8 cellular contexts compared by ENCODE assay signal in genomic region chr2:126634273-126634861, GRCh38. TPM values are rescaled to one million over a fixed set of nuclear protein-coding genes. Genes with fewer than 3 reads are reported as not detected.
A peak's percentile ranks its signal among the peaks of the same experiment; 100 is the strongest.
DNase-seq lines count a peak whose midpoint lies in the region; ATAC-seq, FAIRE-seq and TF ChIP-seq lines count a peak whose summit lies in the region.

No MANE protein-coding gene starts in this region.

- no peak overlapping the region for H3K4me3 ChIP-seq in GM06990 (replicated peaks; ENCODE audit: low read depth, low read length)
- no peak overlapping the region for H3K4me3 ChIP-seq in HepG2 (replicated peaks in 1 of 3; ENCODE audit: insufficient read depth in 1 of 3, low read depth in 2 of 3, low read length in 3 of 3)
- no peak overlapping the region for H3K4me3 ChIP-seq in suprapubic skin

- POLR2A ChIA-PET in HepG2 (lab: Yijun Ruan, JAX) = no interaction called here

- no peak for TF ChIP-seq EP300 in HepG2 (IDR thresholded peaks at IDR 0.05; ENCODE audit: low read depth in 2 of 2, low read length in 2 of 2)
- TF ChIP-seq EP300 in HepG2 (CRISPR knock-in tag; IDR thresholded peaks at IDR 0.05; ENCODE audit: borderline replicate concordance) = no peak
- no peak for TF ChIP-seq EP300 in suprapubic skin (IDR thresholded peaks at IDR 0.05)

- H3K27ac Mint-ChIP-seq in activated T-cell treated with anti-CD3 and anti-CD28 coated beads, Interleukin-2, amount 50 U/mL, for 24 hours = no peak overlapping the region

- H3K27ac ChIP-seq in HepG2 (ENCODE audit: extremely low read length, insufficient read depth, low read length) (no peak overlapping the region), suprapubic skin (no peak overlapping the region)

- no peaks in the 10 kb centered on the region for H3K79me2 ChIP-seq in HepG2 (ENCODE audit: insufficient read depth, low read length)

- in situ Hi-C loops in HepG2 (cut with HindIII; ENCODE audit: extremely low pct_ligation_motif_present, low pct_unique_long_range_greater_than_20kb) = loop anchor here (25.0 kb wide), 1 partner anchor 397 kb away; no protein-coding TSS in a partner anchor

- H2AFZ ChIP-seq in HepG2 (ENCODE audit: low read length) = no peak overlapping the region

- CTCF ChIA-PET in HepG2 (lab: Yijun Ruan, JAX; ENCODE audit: low intra/inter-chr PET ratio, low total read pairs) = interaction anchor here (1.1 to 1.6 kb wide), 2 partner anchors 389 to 889 kb away, joined by 3 to 5 read pairs; no protein-coding TSS in a partner anchor

- H3K36me3 ChIP-seq in GM06990 (ENCODE audit: control insufficient read depth, insufficient read depth, low read length) = no peaks in the 10 kb centered on the region
- no peaks in the 10 kb centered on the region for H3K36me3 ChIP-seq in HepG2 (replicated peaks in 1 of 2; ENCODE audit: control insufficient read depth in 1 of 2, insufficient read depth in 2 of 2, low read length in 2 of 2)
- no peaks in the 10 kb centered on the region for H3K36me3 ChIP-seq in suprapubic skin

- intact Hi-C loops in HepG2 (cut with micrococcal nuclease; ENCODE audit: unreplicated experiment) = loop anchor here (5.0 kb wide), 1 partner anchor 107 kb away; no protein-coding TSS in a partner anchor

- H3K4me3 Mint-ChIP-seq in activated T-cell treated with anti-CD3 and anti-CD28 coated beads, Interleukin-2, amount 50 U/mL, for 24 hours = no peak overlapping the region

- DNase-seq in GM06990 (ENCODE audit: extremely low read depth, insufficient read length) = no peak
- peak; percentile 46 for DNase-seq in activated T-cell treated with anti-CD3 and anti-CD28 coated beads, Interleukin-2, amount 50 U/mL, for 24 hours
- no peak for DNase-seq in HepG2 (ENCODE audit: low spot score)
- DNase-seq in cerebellum (ENCODE audit: low spot score) = no peak
- DNase-seq in suprapubic skin (ENCODE audit: low spot score in 2 of 2) = no peak
- no peak for DNase-seq in Ammon's horn (ENCODE audit: low spot score)

- TF ChIP-seq POLR2A in HepG2 (IDR thresholded peaks at IDR 0.05; ENCODE audit: insufficient read depth in 1 of 2, low read depth in 2 of 2, low read length in 2 of 2) (no peak), suprapubic skin (IDR thresholded peaks at IDR 0.05) (no peak)

- no TSS peak for BruUV-seq in HepG2 (replicated peaks; lab: Mats Ljungman, UMichigan)

- peak; percentile 75 for FAIRE-seq in HepG2 (lab: Jason Lieb, UNC)

- no peaks in the 10 kb centered on the region for H3K4me1 ChIP-seq in HepG2 (ENCODE audit: insufficient read depth, low read length)
- no peaks in the 10 kb centered on the region for H3K4me1 ChIP-seq in suprapubic skin

- peak; percentile 51 for ATAC-seq in HG03045 (IDR thresholded peaks at IDR 0.05; ENCODE audit: unreplicated experiment)
- peak; percentile 60 for ATAC-seq in HepG2
- no peak for ATAC-seq in GM19467 (IDR thresholded peaks at IDR 0.05; ENCODE audit: unreplicated experiment)

- H4K20me1 ChIP-seq in HepG2 (ENCODE audit: insufficient read depth, low read length) = no peaks in the 10 kb centered on the region

- H3K27me3 ChIP-seq in GM06990 (replicated peaks; ENCODE audit: control insufficient read depth, insufficient read depth, low read length) (no peaks in the 10 kb centered on the region), HepG2 (ENCODE audit: control insufficient read depth in 1 of 2, insufficient read depth in 2 of 2, low read length in 2 of 2) (peaks cover 0 to 18% of the 10 kb centered on the region in 2 experiments; a peak in 1 of 5 replicates), suprapubic skin (no peaks in the 10 kb centered on the region)

- no peaks in the 10 kb centered on the region for H3K27me3 Mint-ChIP-seq in activated T-cell treated with anti-CD3 and anti-CD28 coated beads, Interleukin-2, amount 50 U/mL, for 24 hours

- no peaks in the 10 kb centered on the region for H3K36me3 Mint-ChIP-seq in activated T-cell treated with anti-CD3 and anti-CD28 coated beads, Interleukin-2, amount 50 U/mL, for 24 hours (ENCODE audit: low read depth)

- H3K9me3 ChIP-seq in HepG2 (ENCODE audit: low read length) (no peaks in the 10 kb centered on the region), suprapubic skin (no peaks in the 10 kb centered on the region)

- TF ChIP-seq RAD21 in HepG2 (CRISPR knock-in tag; IDR thresholded peaks at IDR 0.05) = no peak

- no peak overlapping the region for H3K9ac ChIP-seq in HepG2 (ENCODE audit: insufficient read depth, low read depth, low read length)

- no peak overlapping the region for H3K4me2 ChIP-seq in HepG2 (ENCODE audit: low read depth, low read length)

- no peaks in the 10 kb centered on the region for H3K9me3 Mint-ChIP-seq in activated T-cell treated with anti-CD3 and anti-CD28 coated beads, Interleukin-2, amount 50 U/mL, for 24 hours

- H3K4me1 Mint-ChIP-seq in activated T-cell treated with anti-CD3 and anti-CD28 coated beads, Interleukin-2, amount 50 U/mL, for 24 hours (ENCODE audit: low read depth) = no peaks in the 10 kb centered on the region

- WGBS in HepG2 (ENCODE audit: low lambda C conversion rate) = 17% methylated on average over 12 of the region's 12 CpGs
- 50% methylated on average over 12 of the region's 12 CpGs for WGBS in suprapubic skin

- peak; percentile 87 for TF ChIP-seq CTCF in GM06990 (IDR thresholded peaks at IDR 0.05; ENCODE audit: insufficient read depth, low read length, poor library complexity, severe bottlenecking)
- TF ChIP-seq CTCF in HepG2 (CRISPR knock-in tag; IDR thresholded peaks at IDR 0.05) = peak; percentile 62
- TF ChIP-seq CTCF in suprapubic skin (IDR thresholded peaks at IDR 0.05) = no peak

TF ChIP-seq in HepG2, 621 proteins besides CTCF, POLR2A, EP300 and RAD21 (continues in another document):
- TF ChIP-seq RFXANK (CRISPR knock-in tag; IDR thresholded peaks at IDR 0.05) (no peak), CHCHD3 (CRISPR knock-in tag; IDR thresholded peaks at IDR 0.05) (no peak), PAXIP1 (CRISPR knock-in tag; conservative IDR thresholded peaks at IDR 0.05) (no peak), RFXAP (CRISPR knock-in tag; IDR thresholded peaks at IDR 0.05; ENCODE audit: borderline replicate concordance) (no peak), STAG1 (CRISPR knock-in tag; IDR thresholded peaks at IDR 0.05) (peak; percentile 40), IKZF1 (IDR thresholded peaks at IDR 0.05) (no peak), SETDB1 (CRISPR knock-in tag; IDR thresholded peaks at IDR 0.05; ENCODE audit: borderline replicate concordance) (no peak), ZC3H4 (CRISPR knock-in tag; IDR thresholded peaks at IDR 0.05; ENCODE audit: borderline replicate concordance) (no peak)
- TF ChIP-seq, protein P1, sequence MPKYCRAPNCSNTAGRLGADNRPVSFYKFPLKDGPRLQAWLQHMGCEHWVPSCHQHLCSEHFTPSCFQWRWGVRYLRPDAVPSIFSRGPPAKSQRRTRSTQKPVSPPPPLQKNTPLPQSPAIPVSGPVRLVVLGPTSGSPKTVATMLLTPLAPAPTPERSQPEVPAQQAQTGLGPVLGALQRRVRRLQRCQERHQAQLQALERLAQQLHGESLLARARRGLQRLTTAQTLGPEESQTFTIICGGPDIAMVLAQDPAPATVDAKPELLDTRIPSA (CRISPR knock-in tag; IDR thresholded peaks at IDR 0.05; ENCODE audit: borderline replicate concordance) = no peak

RNA-seq across cellular contexts. Expression of gene GYPC, which starts 21.6 kb away (rescaled TPM):
- not detected in 2 replicates for total RNA-seq in HepG2 (2016; rRNA removed; fragmentation: Illumina TruSeq; extraction: Trizol)
- total RNA-seq in HepG2 (2016; cell fraction: cytosol; rRNA removed; fragmentation: Illumina TruSeq; extraction: Trizol; ENCODE audit: low read depth) = not detected in 2 replicates
- not detected in 2 replicates for total RNA-seq in HepG2 (2016; cell fraction: insoluble cytoplasmic fraction; rRNA removed; fragmentation: Illumina TruSeq; extraction: Trizol)
- total RNA-seq in HepG2 (2016; cell fraction: membrane; rRNA removed; fragmentation: Illumina TruSeq; extraction: Trizol) = not detected in 2 replicates
- total RNA-seq in HepG2 (2016; cell fraction: nucleus; rRNA removed; fragmentation: Illumina TruSeq; extraction: Trizol) = not detected in 2 replicates
- 0.09 TPM in 1 of 2 replicates, not detected in the other for polyA plus RNA-seq in HepG2 (2011; rRNA removed)
- polyA plus RNA-seq in HepG2 (2011; cell fraction: cytosol; rRNA removed) = not detected in 2 replicates
- not detected in 2 replicates for polyA plus RNA-seq in HepG2 (2011; cell fraction: nucleus; rRNA removed)
- not detected in 2 replicates for polyA plus RNA-seq in HepG2 (2012)
- polyA plus RNA-seq in HepG2 (2016; cell fraction: cytosol; fragmentation: Illumina TruSeq; extraction: Trizol; ENCODE audit: low read depth) = not detected in 2 replicates
- not detected in 2 replicates for polyA plus RNA-seq in HepG2 (2016; cell fraction: insoluble cytoplasmic fraction; fragmentation: Illumina TruSeq; extraction: Trizol; ENCODE audit: low read depth)
- polyA plus RNA-seq in HepG2 (2016; cell fraction: membrane; fragmentation: Illumina TruSeq; extraction: Trizol; ENCODE audit: low read depth) = not detected in 2 replicates
- polyA plus RNA-seq in HepG2 (2016; cell fraction: nucleus; fragmentation: Illumina TruSeq; extraction: Trizol; ENCODE audit: insufficient read depth, low read depth) = not detected in 2 replicates
- 1.8 and 3.2 TPM in 2 replicates for polyA minus RNA-seq in HepG2 (2011; rRNA and poly(A)+ RNA removed; ENCODE audit: low replicate concordance)
- polyA minus RNA-seq in HepG2 (2011; cell fraction: cytosol; rRNA and poly(A)+ RNA removed) = not detected in 2 replicates
- polyA minus RNA-seq in HepG2 (2011; cell fraction: nucleus; rRNA and poly(A)+ RNA removed) = not detected in 2 replicates
- total RNA-seq in cerebellum = 12.8 TPM
- total RNA-seq in suprapubic skin = 10 to 100 TPM; 21.3 to 43.7 (median 32.1) TPM

Comparison
In these comparisons a context has a peak if more than half of its experiments do, and no peak if none do; other contexts are left out.
1. CTCF ChIP-seq: peak in GM06990 (single experiment) and HepG2 (single experiment); none in suprapubic skin (0 of 2).
2. RNA of gene GYPC, which starts 21.6 kb away (total RNA-seq): 21.3 to 43.7 TPM in suprapubic skin and 12.8 TPM in cerebellum (single experiment); not detected in HepG2; every median in the first group is over 10 times any median in the second.